Comparison of ENCODE assay signal across 2 cellular contexts in the genomic region with DNA sequence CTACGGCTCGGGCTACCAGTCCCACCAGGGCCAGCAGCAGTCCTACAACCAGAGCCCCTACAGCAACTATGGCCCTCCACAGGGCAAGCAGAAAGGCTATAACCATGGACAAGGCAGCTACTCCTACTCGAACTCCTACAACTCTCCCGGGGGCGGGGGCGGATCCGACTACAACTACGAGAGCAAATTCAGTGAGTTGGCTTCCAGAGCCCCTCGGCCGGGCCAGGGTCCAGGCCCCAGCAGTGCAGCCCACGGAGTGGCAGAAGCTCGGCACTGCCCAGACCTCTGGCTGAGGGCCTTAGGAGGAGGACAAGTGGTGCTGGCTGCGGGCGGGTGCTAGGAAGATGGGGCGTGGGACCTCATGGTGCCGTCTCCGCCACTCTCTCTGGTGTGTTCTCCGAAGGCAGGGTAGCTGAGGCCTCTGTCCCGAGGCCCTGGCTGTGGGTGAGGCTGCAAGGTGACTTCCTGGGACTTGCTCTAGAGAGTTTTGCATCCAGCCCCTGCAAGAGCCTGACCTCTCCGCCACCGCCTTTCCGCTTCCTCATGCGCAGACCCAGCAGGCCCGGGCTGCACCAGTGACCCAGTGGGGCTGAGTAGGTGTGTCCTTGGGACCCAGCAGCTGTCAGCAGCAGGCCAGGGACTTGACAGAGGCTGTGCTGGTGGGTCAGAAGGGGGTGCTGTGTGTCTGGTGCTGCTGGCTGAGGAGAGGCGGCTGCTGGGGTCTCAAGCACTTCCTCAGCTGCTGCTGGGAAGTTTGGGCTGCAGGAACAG.
TF ChIP-seq lines count a peak whose summit lies in the region.

No MANE protein-coding gene starts in this region.

TF ChIP-seq in HEK293, 187 proteins besides CTCF, POLR2A, EP300 and RAD21:
- TF ChIP-seq, protein P1, sequence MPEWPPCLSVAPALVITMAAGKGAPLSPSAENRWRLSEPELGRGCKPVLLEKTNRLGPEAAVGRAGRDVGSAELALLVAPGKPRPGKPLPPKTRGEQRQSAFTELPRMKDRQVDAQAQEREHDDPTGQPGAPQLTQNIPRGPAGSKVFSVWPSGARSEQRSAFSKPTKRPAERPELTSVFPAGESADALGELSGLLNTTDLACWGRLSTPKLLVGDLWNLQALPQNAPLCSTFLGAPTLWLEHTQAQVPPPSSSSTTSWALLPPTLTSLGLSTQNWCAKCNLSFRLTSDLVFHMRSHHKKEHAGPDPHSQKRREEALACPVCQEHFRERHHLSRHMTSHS (tag by site-specific recombination; IDR thresholded peaks at IDR 0.05), result no peak
- TF ChIP-seq EGR2 (tag by site-specific recombination; IDR thresholded peaks at IDR 0.05; ENCODE audit: low read depth) (peak; percentile 62; the same call in 1 of the 2 replicates), ZNF48 (tag by site-specific recombination; IDR thresholded peaks at IDR 0.05) (no peak), BCL11A (tag by site-specific recombination; IDR thresholded peaks at IDR 0.05; ENCODE audit: low read depth) (no peak), ZBTB49 (tag by site-specific recombination; IDR thresholded peaks at IDR 0.05; ENCODE audit: low read depth) (no peak), ZNF146 (tag by site-specific recombination; IDR thresholded peaks at IDR 0.05) (no peak), ZNF132 (tag by site-specific recombination; IDR thresholded peaks at IDR 0.05; ENCODE audit: borderline replicate concordance) (no peak), SALL2 (tag by site-specific recombination; IDR thresholded peaks at IDR 0.05; ENCODE audit: borderline replicate concordance) (no peak), ZNF2 (tag by site-specific recombination; IDR thresholded peaks at IDR 0.05) (no peak), ZFHX2 (tag by site-specific recombination; conservative IDR thresholded peaks at IDR 0.05) (peak; percentile 58)

TF ChIP-seq in H1, 55 proteins besides CTCF, POLR2A, EP300 and RAD21:
- peak; percentile 63 for TF ChIP-seq POLR2AphosphoS5 (IDR thresholded peaks at IDR 0.05; ENCODE audit: low read depth, low read length)
- TF ChIP-seq RBBP5 (IDR thresholded peaks at IDR 0.05; ENCODE audit: borderline replicate concordance, low read depth, low read length), result no peak
